ENCODE assay signal across 32 cellular contexts in genomic region chr18:44396550-44396949, GRCh38.
"Had no signal": no experiment of that assay in that cellular context is flagged by ENCODE, and none has a peak within 500 bp of the region (broad histone marks: within the 10 kb centered on the region; RNA-seq: fewer than 3 reads in every experiment).

No MANE protein-coding gene starts in this region.

- ATAC-seq: left cardiac atrium; left lobe of liver; left ventricle myocardium superior; lower lobe of right lung; mucosa of descending colon; naive thymus-derived CD4-positive, alpha-beta T cell; natural killer cell treated with Interleukin-12 subunit alpha and Interleukin-12 subunit beta and Interleukin-15 and Interleukin-18, amount 100 ng/mL, for 72 hours; pancreas; right cardiac atrium; sciatic nerve; stimulated activated naive B cell treated with anti-CD40 and anti-IgM and Interleukin-4, amounts not matched to agents 10 μg/mL and 1 μg/mL and 100 μg/mL, for 72 hours; stimulated activated naive CD8-positive, alpha-beta T cell treated with anti-CD3 and anti-CD28 coated beads, Interleukin-15, Interleukin-2, amounts not matched to agents 100 U/mL and 50 U/mL, for 24 hours had no signal

- H3K36me3 Mint-ChIP-seq: naive thymus-derived CD4-positive, alpha-beta T cell; natural killer cell treated with Interleukin-12 subunit alpha and Interleukin-12 subunit beta and Interleukin-15 and Interleukin-18, amount 100 ng/mL, for 72 hours; stimulated activated naive B cell treated with anti-CD40 and anti-IgM and Interleukin-4, amounts not matched to agents 10 μg/mL and 1 μg/mL and 100 μg/mL, for 72 hours had no signal

- H3K4me3 Mint-ChIP-seq: naive thymus-derived CD4-positive, alpha-beta T cell; natural killer cell treated with Interleukin-12 subunit alpha and Interleukin-12 subunit beta and Interleukin-15 and Interleukin-18, amount 100 ng/mL, for 72 hours; neural crest cell; stimulated activated naive B cell treated with anti-CD40 and anti-IgM and Interleukin-4, amounts not matched to agents 10 μg/mL and 1 μg/mL and 100 μg/mL, for 72 hours had no signal

- H3K4me3 ChIP-seq: lower lobe of right lung, mucosa of descending colon, pancreas, prostate gland, skin epidermis, stomach, testis, thyroid gland, transverse colon, upper lobe of left lung, vagina had no signal

- H3K4me1 Mint-ChIP-seq: neural crest cell; stimulated activated naive B cell treated with anti-CD40 and anti-IgM and Interleukin-4, amounts not matched to agents 10 μg/mL and 1 μg/mL and 100 μg/mL, for 72 hours had no signal

- H3K27ac ChIP-seq: lower lobe of right lung, pancreas, prostate gland, skin epidermis, stomach, testis, thyroid gland, transverse colon, upper lobe of left lung, vagina had no signal

- H3K27ac Mint-ChIP-seq: naive thymus-derived CD4-positive, alpha-beta T cell; natural killer cell treated with Interleukin-12 subunit alpha and Interleukin-12 subunit beta and Interleukin-15 and Interleukin-18, amount 100 ng/mL, for 72 hours; stimulated activated naive B cell treated with anti-CD40 and anti-IgM and Interleukin-4, amounts not matched to agents 10 μg/mL and 1 μg/mL and 100 μg/mL, for 72 hours had no signal

- H3K9me3 ChIP-seq: lower lobe of right lung, mucosa of descending colon, pancreas, prostate gland, stomach, testis, thyroid gland, transverse colon, upper lobe of left lung, vagina had no signal

- DNase-seq: hippocampal formation; kidney glomerular epithelial cell; left cardiac atrium; left ventricle myocardium superior; lower lobe of right lung; mammary epithelial cell; midbrain; mucosa of descending colon; naive thymus-derived CD4-positive, alpha-beta T cell; nucleus accumbens; pancreas; posterior cingulate gyrus; retina; right cardiac atrium; stimulated activated CD4-positive, alpha-beta T cell treated with anti-CD3 and anti-CD28 coated beads, Interleukin-12 subunit alpha, Interleukin-12 subunit beta, amount 100 ng/mL, for 4 hours; stimulated activated CD4-positive, alpha-beta T cell treated with anti-CD3 and anti-CD28 coated beads, Interleukin-15, amount 100 ng/mL, for 24 hours; stimulated activated CD4-positive, alpha-beta T cell treated with anti-CD3 and anti-CD28 coated beads, Interleukin-2, amount 100 ng/mL, for 24 hours; stimulated activated CD4-positive, alpha-beta T cell treated with anti-CD3 and anti-CD28 coated beads, Interleukin-4, amount 100 ng/mL, for 1 hour; stimulated activated naive B cell treated with anti-CD40 and anti-IgM and Interleukin-4, amounts not matched to agents 10 μg/mL and 1 μg/mL and 100 μg/mL, for 72 hours; stimulated activated naive CD8-positive, alpha-beta T cell treated with anti-CD3 and anti-CD28 coated beads, Interleukin-15, Interleukin-2, amounts not matched to agents 100 U/mL and 50 U/mL, for 24 hours; stomach; testis; thyroid gland; transverse colon; upper lobe of left lung had no signal

- H3K27me3 ChIP-seq: pancreas, stomach, testis, thyroid gland, transverse colon, upper lobe of left lung, vagina had no signal

- H3K4me1 ChIP-seq: lower lobe of right lung, prostate gland, stomach, testis, thyroid gland, transverse colon, upper lobe of left lung, vagina had no signal

- H3K36me3 ChIP-seq: lower lobe of right lung, pancreas, prostate gland, stomach, thyroid gland, transverse colon, upper lobe of left lung, vagina had no signal

- H3K27me3 Mint-ChIP-seq: naive thymus-derived CD4-positive, alpha-beta T cell; natural killer cell treated with Interleukin-12 subunit alpha and Interleukin-12 subunit beta and Interleukin-15 and Interleukin-18, amount 100 ng/mL, for 72 hours had no signal

- H3K9me3 Mint-ChIP-seq: naive thymus-derived CD4-positive, alpha-beta T cell; neural crest cell; stimulated activated naive B cell treated with anti-CD40 and anti-IgM and Interleukin-4, amounts not matched to agents 10 μg/mL and 1 μg/mL and 100 μg/mL, for 72 hours had no signal
